Comparison of ENCODE assay signal across 11 cellular contexts in genomic region chr2:3493610-3493997, GRCh38. TPM values are rescaled to one million over a fixed set of nuclear protein-coding genes. Genes with fewer than 3 reads are reported as not detected.
DNase-seq lines count a peak whose midpoint lies in the region; ATAC-seq and TF ChIP-seq lines count a peak whose summit lies in the region.
"Had no signal": no experiment of that assay in that cellular context is flagged by ENCODE, and none has a peak within 500 bp of the region (broad histone marks: within the 10 kb centered on the region; RNA-seq: fewer than 3 reads in every experiment).

No MANE protein-coding gene starts in this region.

- H3K4me3 Mint-ChIP-seq in immature natural killer cell: peak overlapping the region in 1 of 5 donors; percentile 57
- H3K4me3 Mint-ChIP-seq in activated naive CD8-positive, alpha-beta T cell treated with anti-CD3 and anti-CD28 coated beads, Interleukin-2, amount 50 U/mL, for 24 hours: no peak overlapping the region
- H3K4me3 Mint-ChIP-seq in T-helper 2 cell treated with Interferon-gamma antibody and Interleukin-4, amounts not matched to agents 5 μg/mL and 100 μg/mL, for 36 hours: no peak overlapping the region
- H3K4me3 Mint-ChIP-seq: IgD-negative memory B cell had no signal

- H3K4me1 Mint-ChIP-seq in immature natural killer cell: peaks cover 21 to 28% of the 10 kb centered on the region in 2 donors
- no peaks in the 10 kb centered on the region for H3K4me1 Mint-ChIP-seq in activated naive CD8-positive, alpha-beta T cell treated with anti-CD3 and anti-CD28 coated beads, Interleukin-2, amount 50 U/mL, for 24 hours
- H3K4me1 Mint-ChIP-seq in T-helper 2 cell treated with Interferon-gamma antibody and Interleukin-4, amounts not matched to agents 5 μg/mL and 100 μg/mL, for 36 hours (ENCODE audit: low read depth): no peaks in the 10 kb centered on the region
- H3K4me1 Mint-ChIP-seq: IgD-negative memory B cell had no signal

- H3K27ac ChIP-seq in WERI-Rb-1 (peak overlapping the region; percentile 38), heart right ventricle (no peak overlapping the region), rectal smooth muscle tissue (ENCODE audit: low read depth, low read length) (peak overlapping the region; percentile 14)
- H3K27ac ChIP-seq: SJSA1 had no signal

- H3K9me3 ChIP-seq in WERI-Rb-1 (ENCODE audit: severe bottlenecking) (no peaks in the 10 kb centered on the region), heart right ventricle (no peaks in the 10 kb centered on the region)
- H3K9me3 ChIP-seq: SJSA1 had no signal

- WGBS in heart right ventricle, 2 donors: 30 to 31% methylated on average over 10 of the region's 10 CpGs

- H3K9ac ChIP-seq in rectal smooth muscle tissue (ENCODE audit: low read length): no peak overlapping the region

- H3K4me3 ChIP-seq in WERI-Rb-1 (ENCODE audit: low read depth, low read length) (peak overlapping the region; percentile 46), heart right ventricle (peak overlapping the region in 5 of 10 donors; percentile 0 to 35 (median 27)), rectal smooth muscle tissue (ENCODE audit: low read length) (peak overlapping the region; percentile 9)
- H3K4me3 ChIP-seq: SJSA1 had no signal

- no peaks in the 10 kb centered on the region for H3K9me3 Mint-ChIP-seq in immature natural killer cell
- no peaks in the 10 kb centered on the region for H3K9me3 Mint-ChIP-seq in activated naive CD8-positive, alpha-beta T cell treated with anti-CD3 and anti-CD28 coated beads, Interleukin-2, amount 50 U/mL, for 24 hours
- H3K9me3 Mint-ChIP-seq in T-helper 2 cell treated with Interferon-gamma antibody and Interleukin-4, amounts not matched to agents 5 μg/mL and 100 μg/mL, for 36 hours: no peaks in the 10 kb centered on the region
- H3K9me3 Mint-ChIP-seq: IgD-negative memory B cell had no signal

- ATAC-seq in heart right ventricle: peak; percentile 51 to 81 (median 74)
- ATAC-seq in activated naive CD8-positive, alpha-beta T cell treated with anti-CD3 and anti-CD28 coated beads, Interleukin-2, amount 50 U/mL, for 24 hours: no peak
- ATAC-seq in GM21381 (IDR thresholded peaks at IDR 0.05; ENCODE audit: unreplicated experiment): no peak

- H3K4me1 ChIP-seq in heart right ventricle: peaks cover 0 to 14% (median 0%) of the 10 kb centered on the region in 9 donors
- peaks cover 3% of the 10 kb centered on the region for H3K4me1 ChIP-seq in rectal smooth muscle tissue (ENCODE audit: control insufficient read depth, insufficient read depth, low read length)

- H3K36me3 ChIP-seq in WERI-Rb-1 (peaks cover 29% of the 10 kb centered on the region), heart right ventricle (peaks cover 0 to 40% (median 28%) of the 10 kb centered on the region in 9 donors), rectal smooth muscle tissue (ENCODE audit: control insufficient read depth, insufficient read depth, low read length) (peaks cover 14% of the 10 kb centered on the region)

- H3K27ac Mint-ChIP-seq in immature natural killer cell: no peak overlapping the region
- H3K27ac Mint-ChIP-seq in activated naive CD8-positive, alpha-beta T cell treated with anti-CD3 and anti-CD28 coated beads, Interleukin-2, amount 50 U/mL, for 24 hours: no peak overlapping the region
- no peak overlapping the region for H3K27ac Mint-ChIP-seq in T-helper 2 cell treated with Interferon-gamma antibody and Interleukin-4, amounts not matched to agents 5 μg/mL and 100 μg/mL, for 36 hours
- H3K27ac Mint-ChIP-seq: IgD-negative memory B cell had no signal

- intact Hi-C loops in heart right ventricle (cut with DNase I): no loop called here

- H3K27me3 ChIP-seq in WERI-Rb-1 (ENCODE audit: insufficient read depth, low read depth, severe bottlenecking) (no peaks in the 10 kb centered on the region), heart right ventricle (no peaks in the 10 kb centered on the region), rectal smooth muscle tissue (ENCODE audit: control insufficient read depth, insufficient read depth, low read length) (no peaks in the 10 kb centered on the region)
- H3K27me3 ChIP-seq: SJSA1 had no signal

- peaks cover 3 to 20% (median 18%) of the 10 kb centered on the region in 3 donors for H3K36me3 Mint-ChIP-seq in immature natural killer cell
- H3K36me3 Mint-ChIP-seq in activated naive CD8-positive, alpha-beta T cell treated with anti-CD3 and anti-CD28 coated beads, Interleukin-2, amount 50 U/mL, for 24 hours (ENCODE audit: low read depth): peaks cover 9% of the 10 kb centered on the region
- peaks cover 4% of the 10 kb centered on the region for H3K36me3 Mint-ChIP-seq in T-helper 2 cell treated with Interferon-gamma antibody and Interleukin-4, amounts not matched to agents 5 μg/mL and 100 μg/mL, for 36 hours (ENCODE audit: low read depth)

- in situ Hi-C loops in GM13977 (cut with MboI; ENCODE audit: low pct_unique_long_range_greater_than_20kb, low sequenced_read_pairs, unreplicated experiment): no loop called here

- peaks cover 0 to 2% (median 0%) of the 10 kb centered on the region in 3 donors for H3K27me3 Mint-ChIP-seq in immature natural killer cell (ENCODE audit: low read depth in 3 of 3)
- H3K27me3 Mint-ChIP-seq in activated naive CD8-positive, alpha-beta T cell treated with anti-CD3 and anti-CD28 coated beads, Interleukin-2, amount 50 U/mL, for 24 hours: no peaks in the 10 kb centered on the region
- no peaks in the 10 kb centered on the region for H3K27me3 Mint-ChIP-seq in T-helper 2 cell treated with Interferon-gamma antibody and Interleukin-4, amounts not matched to agents 5 μg/mL and 100 μg/mL, for 36 hours (ENCODE audit: low read depth)
- H3K27me3 Mint-ChIP-seq: IgD-negative memory B cell had no signal

- DNase-seq in GM13977 (ENCODE audit: low spot score): peak; percentile 9
- DNase-seq in WERI-Rb-1: peak; percentile 91
- DNase-seq in heart right ventricle: peak in 1 of 2 donors; percentile 39
- no peak for DNase-seq in immature natural killer cell
- DNase-seq in activated naive CD8-positive, alpha-beta T cell treated with anti-CD3 and anti-CD28 coated beads, Interleukin-2, amount 50 U/mL, for 24 hours: no peak
- DNase-seq in T-helper 2 cell treated with Interferon-gamma antibody and Interleukin-4, amounts not matched to agents 5 μg/mL and 100 μg/mL, for 36 hours (ENCODE audit: low spot score): no peak
- DNase-seq: DND-41 had no signal

- TF ChIP-seq CTCF in GM13977 (IDR thresholded peaks at IDR 0.05; ENCODE audit: extremely low read depth, insufficient read depth, missing control alignments): no peak
- no peak for TF ChIP-seq CTCF in WERI-Rb-1 (IDR thresholded peaks at IDR 0.05; ENCODE audit: low read depth, low read length)
- no peak for TF ChIP-seq CTCF in heart right ventricle (IDR thresholded peaks at IDR 0.05)

RNA-seq across cellular contexts. Expression of gene ADI1, which starts 25.7 kb away (rescaled TPM):
- 100 to 1,000 TPM; 100 to 204 (median 175) TPM for total RNA-seq in heart right ventricle
- polyA plus RNA-seq in heart right ventricle: 100 to 1,000 TPM in 1 of 2 donors, 10 to 100 TPM in 1; 49.2 to 126 TPM
- polyA plus RNA-seq in immature natural killer cell: 10 to 100 TPM; 31.0 to 66.1 (median 52.2) TPM

Comparison
In these comparisons a context has a peak if more than half of its experiments do, and no peak if none do; other contexts are left out.
1. DNase-seq: peak in GM13977 (single experiment) and WERI-Rb-1 (single experiment); none in immature natural killer cell (0 of 3), activated naive CD8-positive, alpha-beta T cell treated with anti-CD3 and anti-CD28 coated beads, Interleukin-2, amount 50 U/mL, for 24 hours (single experiment) and T-helper 2 cell treated with Interferon-gamma antibody and Interleukin-4, amounts not matched to agents 5 μg/mL and 100 μg/mL, for 36 hours (single experiment).
2. H3K27ac ChIP-seq: peak in WERI-Rb-1 (single experiment) and rectal smooth muscle tissue (single experiment); none in heart right ventricle (0 of 10).
3. ATAC-seq: peak in heart right ventricle (8 of 8); none in activated naive CD8-positive, alpha-beta T cell treated with anti-CD3 and anti-CD28 coated beads, Interleukin-2, amount 50 U/mL, for 24 hours (single experiment) and GM21381 (single experiment).